ENCODE assay signal across 19 cellular contexts in genomic region chr1:118494998-118495397, GRCh38.
DNase-seq lines count a peak whose midpoint lies in the region; ATAC-seq and TF ChIP-seq lines count a peak whose summit lies in the region.
"Had no signal": no experiment of that assay in that cellular context is flagged by ENCODE, and none has a peak within 500 bp of the region (broad histone marks: within the 10 kb centered on the region; RNA-seq: fewer than 3 reads in every experiment).

No MANE protein-coding gene starts in this region.

- no peak overlapping the region for H3K4me2 ChIP-seq in mammary epithelial cell (ENCODE audit: insufficient read depth, low read depth, low read length)
- H3K4me2 ChIP-seq in neural progenitor cell: no peak overlapping the region
- H3K4me2 ChIP-seq: BLaER1 had no signal

- H3K36me3 Mint-ChIP-seq in MCF 10A (ENCODE audit: insufficient read depth, unreplicated experiment) (no peaks in the 10 kb centered on the region), neural progenitor cell (no peaks in the 10 kb centered on the region)
- H3K36me3 Mint-ChIP-seq: CD4-positive, CD25-positive, alpha-beta regulatory T cell; CD8-positive, alpha-beta memory T cell had no signal

- intact Hi-C loops in MCF 10A (cut with micrococcal nuclease): no loop called here
- intact Hi-C loops in mammary epithelial cell (cut with micrococcal nuclease): no loop called here
- intact Hi-C loops in upper lobe of right lung (cut with DNase I): no loop called here

- H3K36me3 ChIP-seq in mammary epithelial cell (ENCODE audit: insufficient read depth, low read length): no peaks in the 10 kb centered on the region
- no peaks in the 10 kb centered on the region for H3K36me3 ChIP-seq in neural progenitor cell
- no peaks in the 10 kb centered on the region for H3K36me3 ChIP-seq in upper lobe of right lung
- H3K36me3 ChIP-seq: BLaER1, HAP-1 had no signal

- no peaks in the 10 kb centered on the region for H3K27me3 Mint-ChIP-seq in MCF 10A (ENCODE audit: insufficient read depth, unreplicated experiment)
- H3K27me3 Mint-ChIP-seq in neural progenitor cell (ENCODE audit: insufficient read depth, low read depth): no peaks in the 10 kb centered on the region
- H3K27me3 Mint-ChIP-seq: B cell; CD4-positive, CD25-positive, alpha-beta regulatory T cell; CD8-positive, alpha-beta memory T cell had no signal

- H3K9me3 ChIP-seq in mammary epithelial cell (replicated peaks; ENCODE audit: insufficient read depth, low read length): no peaks in the 10 kb centered on the region
- no peaks in the 10 kb centered on the region for H3K9me3 ChIP-seq in neural progenitor cell (ENCODE audit: low read depth)
- H3K9me3 ChIP-seq in upper lobe of right lung: no peaks in the 10 kb centered on the region
- H3K9me3 ChIP-seq: BLaER1, HAP-1 had no signal

- POLR2A ChIA-PET in MCF 10A (lab: Yijun Ruan, JAX): no interaction called here

- H3K4me1 Mint-ChIP-seq in MCF 10A (ENCODE audit: insufficient read depth, unreplicated experiment) (no peaks in the 10 kb centered on the region), neural progenitor cell (no peaks in the 10 kb centered on the region)
- H3K4me1 Mint-ChIP-seq: B cell; CD4-positive, CD25-positive, alpha-beta regulatory T cell; CD8-positive, alpha-beta memory T cell had no signal

- no peaks in the 10 kb centered on the region for H3F3A ChIP-seq in neural progenitor cell (ENCODE audit: low read depth)

- BruUV-seq in MCF 10A (replicated peaks; lab: Mats Ljungman, UMichigan) (no TSS peak), mammary epithelial cell (replicated peaks; lab: Mats Ljungman, UMichigan) (no TSS peak)

- H4K20me1 ChIP-seq in mammary epithelial cell (ENCODE audit: insufficient read depth, low read length) (no peaks in the 10 kb centered on the region), neural progenitor cell (ENCODE audit: low read depth) (no peaks in the 10 kb centered on the region)
- H4K20me1 ChIP-seq: BLaER1 had no signal

- 94% methylated on average over 1 of the region's 1 CpG for WGBS in mammary epithelial cell (ENCODE audit: low coverage, missing lambda C conversion rate)

- in situ Hi-C loops in mammary epithelial cell (cut with MboI; ENCODE audit: low sequenced_read_pairs in 2 of 2): no loop called here

- H3K4me1 ChIP-seq in mammary epithelial cell (ENCODE audit: insufficient read depth, low read length): no peaks in the 10 kb centered on the region
- peaks cover 5% of the 10 kb centered on the region for H3K4me1 ChIP-seq in neural progenitor cell
- H3K4me1 ChIP-seq in upper lobe of right lung: no peaks in the 10 kb centered on the region
- H3K4me1 ChIP-seq: BLaER1, HAP-1 had no signal

- H3K4me3 Mint-ChIP-seq in MCF 10A (ENCODE audit: unreplicated experiment) (no peak overlapping the region), neural progenitor cell (no peak overlapping the region)
- H3K4me3 Mint-ChIP-seq: B cell; CD4-positive, CD25-positive, alpha-beta regulatory T cell; CD8-positive, alpha-beta memory T cell; HFFc6 had no signal

- ATAC-seq in upper lobe of right lung: peak; percentile 53
- ATAC-seq: GM12878 had no signal

- H2AFZ ChIP-seq in mammary epithelial cell (ENCODE audit: low read depth, low read length): no peak overlapping the region
- peak overlapping the region; percentile 73 for H2AFZ ChIP-seq in neural progenitor cell (replicated peaks)

- H3K27me3 ChIP-seq in mammary epithelial cell (ENCODE audit: insufficient read depth, low read length) (no peaks in the 10 kb centered on the region), neural progenitor cell (no peaks in the 10 kb centered on the region), upper lobe of right lung (no peaks in the 10 kb centered on the region)
- H3K27me3 ChIP-seq: BLaER1 had no signal

- DNase-seq in MCF 10A (ENCODE audit: unreplicated experiment): peak; percentile 16
- DNase-seq in mammary epithelial cell: no peak
- no peak for DNase-seq in neural progenitor cell (ENCODE audit: low spot score)
- DNase-seq in upper lobe of right lung: no peak
- DNase-seq in NCI-H2196 treated with DMSO at 0.1 percent for 48 hours (lab: John Stamatoyannopoulos, UW; ENCODE audit: unreplicated experiment): no peak
- DNase-seq in mucosa of gallbladder (ENCODE audit: low spot score): no peak
- DNase-seq: CD4-positive, CD25-positive, alpha-beta regulatory T cell; CD8-positive, alpha-beta memory T cell; DMS 273 treated with DMSO at 0.1 percent for 48 hours; DMS79; EL; GDM1; HFFc6 had no signal

- H3K9me3 Mint-ChIP-seq in MCF 10A (ENCODE audit: unreplicated experiment): no peaks in the 10 kb centered on the region
- no peaks in the 10 kb centered on the region for H3K9me3 Mint-ChIP-seq in neural progenitor cell
- H3K9me3 Mint-ChIP-seq: HFFc6 had no signal

- no peak overlapping the region for H3K9ac ChIP-seq in mammary epithelial cell (ENCODE audit: insufficient read depth, low read length)
- H3K9ac ChIP-seq in neural progenitor cell: no peak overlapping the region
- H3K9ac ChIP-seq: BLaER1 had no signal

- CTCF ChIA-PET in MCF 10A (lab: Yijun Ruan, JAX) (interaction anchor here (1.3 kb wide), 1 partner anchor 9 kb away, joined by 3 read pairs; no protein-coding TSS in a partner anchor), mammary epithelial cell (lab: Charles Lee; ENCODE audit: low non-redundant PET) (no interaction called here)

- no peak overlapping the region for H3K27ac ChIP-seq in mammary epithelial cell (ENCODE audit: insufficient read depth, low read depth, low read length)
- no peak overlapping the region for H3K27ac ChIP-seq in neural progenitor cell
- H3K27ac ChIP-seq in upper lobe of right lung: no peak overlapping the region
- H3K27ac ChIP-seq: 22Rv1, BLaER1, C4-2B had no signal

- no peaks in the 10 kb centered on the region for H3K79me2 ChIP-seq in mammary epithelial cell (ENCODE audit: insufficient read depth, low read length)
- H3K79me2 ChIP-seq in neural progenitor cell (ENCODE audit: low read depth): no peaks in the 10 kb centered on the region

- TF ChIP-seq CTCF in MCF 10A (IDR thresholded peaks at IDR 0.05; ENCODE audit: unreplicated experiment): no peak
- no peak for TF ChIP-seq CTCF in mammary epithelial cell (conservative IDR thresholded peaks at IDR 0.05 in 1 of 2, IDR thresholded peaks at IDR 0.05 in 1 of 2; ENCODE audit: extremely low read depth in 1 of 2, insufficient read depth in 1 of 2, low read depth in 1 of 2, low read length in 2 of 2)
- no peak for TF ChIP-seq CTCF in neural progenitor cell (IDR thresholded peaks at IDR 0.05)
- TF ChIP-seq CTCF in upper lobe of right lung (IDR thresholded peaks at IDR 0.05): no peak

- H3K27ac Mint-ChIP-seq in MCF 10A (ENCODE audit: low read depth, unreplicated experiment) (no peak overlapping the region), neural progenitor cell (no peak overlapping the region)
- H3K27ac Mint-ChIP-seq: B cell; CD4-positive, CD25-positive, alpha-beta regulatory T cell; HFFc6 had no signal

- dilution Hi-C loops in mammary epithelial cell (cut with HindIII; ENCODE audit: low sequenced_read_pairs): no loop called here

- H3K4me3 ChIP-seq in mammary epithelial cell (replicated peaks in 1 of 3; ENCODE audit: insufficient read depth in 1 of 3, low read depth in 2 of 3, low read length in 3 of 3): no peak overlapping the region
- no peak overlapping the region for H3K4me3 ChIP-seq in neural progenitor cell
- no peak overlapping the region for H3K4me3 ChIP-seq in upper lobe of right lung
- H3K4me3 ChIP-seq: BLaER1, GM12878, HAP-1 had no signal
